In the genomic region with DNA sequence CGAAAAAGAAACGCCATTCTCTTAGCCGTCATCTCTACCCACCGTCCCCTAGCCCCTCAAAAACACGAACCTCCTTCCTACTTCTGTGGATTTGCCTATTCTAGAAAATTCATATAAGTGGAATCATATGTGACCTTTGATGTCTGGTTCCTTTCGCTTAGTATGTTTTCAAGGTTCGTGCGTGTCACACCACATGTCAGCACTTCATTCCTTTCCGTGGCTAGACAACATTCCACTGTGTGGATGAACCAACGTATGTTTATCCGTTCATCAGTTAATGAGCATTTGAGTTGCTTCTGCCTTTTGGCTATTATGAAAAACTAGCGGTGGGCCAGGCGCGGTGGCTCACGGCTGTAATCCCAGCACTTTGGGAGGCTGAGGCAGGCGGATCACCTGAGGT, we compare ENCODE assay signal across 1 cellular context.
A peak's percentile ranks its signal among the peaks of the same experiment; 100 is the strongest.
TF ChIP-seq lines count a peak whose summit lies in the region.

No MANE protein-coding gene starts in this region.

TF ChIP-seq in K562, 482 proteins besides CTCF, POLR2A, EP300 and RAD21:
- TF ChIP-seq CBFA2T2 (conservative IDR thresholded peaks at IDR 0.05), result no peak
- TF ChIP-seq, protein P1, sequence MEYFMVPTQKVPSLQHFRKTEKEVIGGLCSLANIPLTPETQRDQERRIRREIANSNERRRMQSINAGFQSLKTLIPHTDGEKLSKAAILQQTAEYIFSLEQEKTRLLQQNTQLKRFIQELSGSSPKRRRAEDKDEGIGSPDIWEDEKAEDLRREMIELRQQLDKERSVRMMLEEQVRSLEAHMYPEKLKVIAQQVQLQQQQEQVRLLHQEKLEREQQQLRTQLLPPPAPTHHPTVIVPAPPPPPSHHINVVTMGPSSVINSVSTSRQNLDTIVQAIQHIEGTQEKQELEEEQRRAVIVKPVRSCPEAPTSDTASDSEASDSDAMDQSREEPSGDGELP (CRISPR knock-in tag; IDR thresholded peaks at IDR 0.05; ENCODE audit: borderline replicate concordance), result no peak
- TF ChIP-seq, protein P2, sequence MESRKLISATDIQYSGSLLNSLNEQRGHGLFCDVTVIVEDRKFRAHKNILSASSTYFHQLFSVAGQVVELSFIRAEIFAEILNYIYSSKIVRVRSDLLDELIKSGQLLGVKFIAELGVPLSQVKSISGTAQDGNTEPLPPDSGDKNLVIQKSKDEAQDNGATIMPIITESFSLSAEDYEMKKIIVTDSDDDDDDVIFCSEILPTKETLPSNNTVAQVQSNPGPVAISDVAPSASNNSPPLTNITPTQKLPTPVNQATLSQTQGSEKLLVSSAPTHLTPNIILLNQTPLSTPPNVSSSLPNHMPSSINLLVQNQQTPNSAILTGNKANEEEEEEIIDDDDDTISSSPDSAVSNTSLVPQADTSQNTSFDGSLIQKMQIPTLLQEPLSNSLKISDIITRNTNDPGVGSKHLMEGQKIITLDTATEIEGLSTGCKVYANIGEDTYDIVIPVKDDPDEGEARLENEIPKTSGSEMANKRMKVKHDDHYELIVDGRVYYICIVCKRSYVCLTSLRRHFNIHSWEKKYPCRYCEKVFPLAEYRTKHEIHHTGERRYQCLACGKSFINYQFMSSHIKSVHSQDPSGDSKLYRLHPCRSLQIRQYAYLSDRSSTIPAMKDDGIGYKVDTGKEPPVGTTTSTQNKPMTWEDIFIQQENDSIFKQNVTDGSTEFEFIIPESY (CRISPR knock-in tag; IDR thresholded peaks at IDR 0.05), result peak; percentile 41; the same call in 1 of the 2 replicates
